In genomic region chr5:96661101-96661840, GRCh38 we compare ENCODE assay signal across 8 cellular contexts. TPM values are rescaled to one million over a fixed set of nuclear protein-coding genes. Genes with fewer than 3 reads are reported as not detected.
DNase-seq lines count a peak whose midpoint lies in the region; ATAC-seq and TF ChIP-seq lines count a peak whose summit lies in the region.

No MANE protein-coding gene starts in this region.

- CTCF ChIA-PET in activated naive CD4-positive, alpha-beta T cell treated with anti-CD3 and anti-CD28 coated beads, Interleukin-2, amount 10 ng/mL, durations not matched to agents 7 days and 5 days (lab: Charles Lee): interaction anchor here (0.6 to 0.7 kb wide), 2 partner anchors 42 to 169 kb away, joined by 3 to 4 read pairs; no protein-coding TSS in a partner anchor

- intact Hi-C loops in head of caudate nucleus (cut with DNase I): no loop called here
- intact Hi-C loops in psoas muscle (cut with DNase I): loop anchor here in 1 of 2 donors (5.0 kb wide), 1 partner anchor 41 kb away; no protein-coding TSS in a partner anchor

- H3K36me3 ChIP-seq in GM06990 (ENCODE audit: control insufficient read depth, insufficient read depth, low read length) (no peaks in the 10 kb centered on the region), psoas muscle (ENCODE audit: insufficient read depth in 1 of 2, low read depth in 1 of 2) (no peaks in the 10 kb centered on the region)

- peak overlapping the region; percentile 94 for H3K4me3 Mint-ChIP-seq in activated naive CD4-positive, alpha-beta T cell treated with anti-CD3 and anti-CD28 coated beads, Interleukin-2, amount 10 ng/mL, durations not matched to agents 7 days and 5 days

- WGBS in psoas muscle, 3 donors: 10 to 16% (median 12%) methylated on average over 20 of the region's 20 CpGs

- H3K4me3 ChIP-seq in GM06990 (replicated peaks; ENCODE audit: low read depth, low read length) (peak overlapping the region; percentile 75), HFF-Myc (replicated peaks; ENCODE audit: low read depth, low read length) (peak overlapping the region; percentile 71), psoas muscle (peak overlapping the region; percentile 96)

- TF ChIP-seq CTCF in GM06990 (IDR thresholded peaks at IDR 0.05; ENCODE audit: insufficient read depth, low read length, poor library complexity, severe bottlenecking) (no peak), HFF-Myc (IDR thresholded peaks at IDR 0.05; ENCODE audit: low read depth, low read length, missing control alignments) (no peak), psoas muscle (IDR thresholded peaks at IDR 0.05) (no peak)

- no peaks in the 10 kb centered on the region for H3K9me3 ChIP-seq in psoas muscle

- H3K27ac ChIP-seq in psoas muscle: peak overlapping the region; percentile 98

- peak in 1 of 4 donors; percentile 7 for ATAC-seq in psoas muscle
- no peak for ATAC-seq in HG03439 (IDR thresholded peaks at IDR 0.05; ENCODE audit: unreplicated experiment)

- peaks cover 30% of the 10 kb centered on the region for H3K27me3 Mint-ChIP-seq in activated naive CD4-positive, alpha-beta T cell treated with anti-CD3 and anti-CD28 coated beads, Interleukin-2, amount 10 ng/mL, durations not matched to agents 7 days and 5 days

- no peaks in the 10 kb centered on the region for H3K27me3 ChIP-seq in GM06990 (replicated peaks; ENCODE audit: control insufficient read depth, insufficient read depth, low read length)
- no peaks in the 10 kb centered on the region for H3K27me3 ChIP-seq in psoas muscle (ENCODE audit: insufficient read depth in 3 of 3, low read length in 2 of 3)

- peak overlapping the region; percentile 99 for H3K27ac Mint-ChIP-seq in activated naive CD4-positive, alpha-beta T cell treated with anti-CD3 and anti-CD28 coated beads, Interleukin-2, amount 10 ng/mL, durations not matched to agents 7 days and 5 days

- DNase-seq in GM06990 (ENCODE audit: extremely low read depth, insufficient read length) (peak; percentile 54), HFF-Myc (ENCODE audit: extremely low read depth, low read depth) (no peak), NOMO-1 treated with dmso at 0.1 percent for 144 hours (lab: John Stamatoyannopoulos, UW; ENCODE audit: unreplicated experiment) (peak; percentile 52), head of caudate nucleus (peak in 25 of 42 donors; percentile 5 to 53 (median 20)), psoas muscle (peak; percentile 13 to 52), NCI-H82 (lab: John Stamatoyannopoulos, UW) (no peak)
- DNase-seq in activated naive CD4-positive, alpha-beta T cell treated with anti-CD3 and anti-CD28 coated beads, Interleukin-2, amount 10 ng/mL, durations not matched to agents 7 days and 5 days: peak; percentile 64

- peaks cover 12% of the 10 kb centered on the region for H3K36me3 Mint-ChIP-seq in activated naive CD4-positive, alpha-beta T cell treated with anti-CD3 and anti-CD28 coated beads, Interleukin-2, amount 10 ng/mL, durations not matched to agents 7 days and 5 days

- H3K9me3 Mint-ChIP-seq in activated naive CD4-positive, alpha-beta T cell treated with anti-CD3 and anti-CD28 coated beads, Interleukin-2, amount 10 ng/mL, durations not matched to agents 7 days and 5 days: no peaks in the 10 kb centered on the region

- peaks cover 12% of the 10 kb centered on the region for H3K4me1 ChIP-seq in psoas muscle

- H3K4me1 Mint-ChIP-seq in activated naive CD4-positive, alpha-beta T cell treated with anti-CD3 and anti-CD28 coated beads, Interleukin-2, amount 10 ng/mL, durations not matched to agents 7 days and 5 days: peaks cover 59% of the 10 kb centered on the region

RNA-seq across cellular contexts. Expression of gene CAST, which starts 0.9 kb away (rescaled TPM):
- total RNA-seq in psoas muscle: 100 to 1,000 TPM; 193 to 447 (median 387) TPM
- 100 to 1,000 TPM; 231 to 312 (median 291) TPM for polyA plus RNA-seq in psoas muscle

Comparison
In these comparisons a context has a peak if more than half of its experiments do, and no peak if none do; other contexts are left out.
1. DNase-seq: peak in GM06990 (single experiment), NOMO-1 treated with dmso at 0.1 percent for 144 hours (single experiment), activated naive CD4-positive, alpha-beta T cell treated with anti-CD3 and anti-CD28 coated beads, Interleukin-2, amount 10 ng/mL, durations not matched to agents 7 days and 5 days (single experiment), head of caudate nucleus (25 of 42) and psoas muscle (2 of 2); none in HFF-Myc (single experiment) and NCI-H82 (single experiment).
2. Peak in every context shown above with its lines, with median percentiles within 50 percentile points of each other: H3K4me3 ChIP-seq.